ENCODE assay signal across 32 cellular contexts in the genomic region with DNA sequence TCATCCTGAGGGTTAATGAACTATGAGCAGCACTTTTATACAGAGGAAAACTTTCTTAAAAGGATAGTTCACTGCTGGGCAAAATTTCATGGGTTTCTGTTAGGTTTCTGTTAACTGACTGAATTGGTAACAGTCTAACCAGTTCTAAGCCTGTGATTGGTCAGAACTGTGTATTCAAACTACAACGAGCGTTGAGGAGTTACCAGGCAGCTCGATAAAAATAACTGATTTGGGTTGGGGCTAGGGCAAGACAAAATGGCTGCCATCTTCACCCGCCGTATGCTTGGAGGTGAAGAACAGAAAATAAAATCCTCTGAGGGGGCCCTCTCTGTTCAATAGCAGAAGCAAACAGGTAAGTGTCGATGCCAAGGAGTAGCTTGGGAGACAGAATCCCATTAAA. TPM values are rescaled to one million over a fixed set of nuclear protein-coding genes. Genes with fewer than 3 reads are reported as not detected.
"Had no signal": no experiment of that assay in that cellular context is flagged by ENCODE, and none has a peak within 500 bp of the region (broad histone marks: within the 10 kb centered on the region; RNA-seq: fewer than 3 reads in every experiment).

No MANE protein-coding gene starts in this region.

- H3K4me3 ChIP-seq: esophagus muscularis mucosa, heart left ventricle, pancreas, prostate gland, smooth muscle cell, suprapubic skin, tibial nerve had no signal

- H3K4me2 ChIP-seq: smooth muscle cell had no signal

- H3K9me3 ChIP-seq: esophagus muscularis mucosa, pancreas, prostate gland, suprapubic skin, tibial nerve had no signal

- H3K27me3 ChIP-seq: esophagus muscularis mucosa, foreskin keratinocyte, suprapubic skin, tibial nerve had no signal

- FAIRE-seq: bronchial epithelial cell, colon, kidney, pancreas, TTC549 had no signal

- H3K4me1 ChIP-seq: esophagus muscularis mucosa, foreskin keratinocyte, heart left ventricle, pancreas, prostate gland, suprapubic skin, tibial nerve had no signal

- H3K36me3 ChIP-seq: esophagus muscularis mucosa, heart left ventricle, pancreas, prostate gland, suprapubic skin, tibial nerve had no signal

- DNase-seq: activated CD4-positive, alpha-beta T cell treated with anti-CD3 and anti-CD28 coated beads for 48 hours; activated CD4-positive, alpha-beta T cell treated with anti-CD3 and anti-CD28 coated beads, Interleukin-2, amount 50 U/mL, for 48 hours; activated CD8-positive, alpha-beta memory T cell treated with anti-CD3 and anti-CD28 coated beads for 24 hours; activated effector memory CD4-positive, alpha-beta T cell treated with Interleukin-2 at 50 U/mL for 16 hours; activated naive CD4-positive, alpha-beta T cell treated with Interleukin-2 at 50 U/mL for 16 hours; anterior cingulate cortex; dermis blood vessel endothelial cell; effector CD4-positive, alpha-beta T cell; foreskin keratinocyte; heart left ventricle; hypothalamus; immature natural killer cell; kidney; left colon; mammary epithelial cell; naive B cell; nucleus accumbens; pancreas; stimulated activated CD4-positive, alpha-beta T cell treated with anti-CD3 and anti-CD28 coated beads, Interleukin-1b, Interleukin-23, amount 100 ng/mL, for 48 hours; stimulated activated naive CD4-positive, alpha-beta T cell had no signal

- H3K27ac ChIP-seq: esophagus muscularis mucosa, foreskin keratinocyte, heart left ventricle, pancreas, prostate gland, suprapubic skin, tibial nerve, VCaP had no signal

RNA-seq across cellular contexts. Expression of a gene that starts 22.0 kb away (rescaled TPM):
- total RNA-seq: bronchial epithelial cell, esophagus muscularis mucosa, foreskin keratinocyte, kidney, left colon, liver, suprapubic skin, ureter had no signal
- polyA plus RNA-seq: adipose tissue, foreskin keratinocyte, immature natural killer cell, mammary epithelial cell had no signal

RNA-seq across cellular contexts. Expression of a gene that starts 22.6 kb away (rescaled TPM):
- total RNA-seq: bronchial epithelial cell had no signal
